34 cellular contexts compared by ENCODE assay signal in the genomic region with DNA sequence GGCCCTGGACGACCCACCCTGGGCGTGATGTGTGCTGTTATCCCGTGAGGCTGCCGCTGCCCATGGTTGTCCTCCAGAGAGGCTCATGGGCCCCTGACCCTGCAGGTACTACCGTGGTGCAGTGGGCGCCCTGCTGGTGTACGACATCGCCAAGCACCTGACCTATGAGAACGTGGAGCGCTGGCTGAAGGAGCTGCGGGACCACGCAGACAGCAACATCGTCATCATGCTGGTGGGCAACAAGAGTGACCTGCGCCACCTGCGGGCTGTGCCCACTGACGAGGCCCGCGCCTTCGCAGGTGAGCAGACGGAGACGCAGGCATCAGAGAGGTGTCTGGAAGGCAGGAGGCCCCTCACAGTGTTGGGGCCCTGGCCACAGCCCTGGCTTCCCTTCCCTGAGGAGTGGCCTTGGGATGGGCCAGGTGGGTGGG. TPM values are rescaled to one million over a fixed set of nuclear protein-coding genes. Genes with fewer than 3 reads are reported as not detected.
"Had no signal": no experiment of that assay in that cellular context is flagged by ENCODE, and none has a peak within 500 bp of the region (broad histone marks: within the 10 kb centered on the region; RNA-seq: fewer than 3 reads in every experiment).

No MANE protein-coding gene starts in this region.

- H3K9me3 ChIP-seq: adrenal gland, ascending aorta, heart left ventricle, mucosa of descending colon, upper lobe of right lung had no signal

- DNase-seq: activated CD4-positive, alpha-beta T cell treated with anti-CD3 and anti-CD28 coated beads for 48 hours; activated CD4-positive, alpha-beta T cell treated with anti-CD3 and anti-CD28 coated beads, Interleukin-2, amount 50 U/mL, for 48 hours; activated CD8-positive, alpha-beta memory T cell treated with anti-CD3 and anti-CD28 coated beads for 24 hours; activated effector memory CD4-positive, alpha-beta T cell treated with Interleukin-2 at 50 U/mL for 16 hours; activated naive CD4-positive, alpha-beta T cell treated with Interleukin-2 at 50 U/mL for 16 hours; activated naive CD8-positive, alpha-beta T cell treated with anti-CD3 and anti-CD28 coated beads for 36 hours; adrenal gland; effector memory CD8-positive, alpha-beta T cell; foreskin fibroblast; heart left ventricle; hypothalamus; immature natural killer cell; kidney; left colon; stimulated activated CD4-positive, alpha-beta T cell treated with anti-CD3 and anti-CD28 coated beads, Interleukin-12 subunit alpha, Interleukin-12 subunit beta, amount 100 ng/mL, for 4 hours; stimulated activated CD4-positive, alpha-beta T cell treated with anti-CD3 and anti-CD28 coated beads, Interleukin-4, amount 100 ng/mL, for 24 hours; stimulated activated naive CD8-positive, alpha-beta T cell treated with anti-CD3 and anti-CD28 coated beads, Interleukin-15, amount 100 ng/mL, for 72 hours; substantia nigra; T-helper 17 cell; T1000; upper lobe of right lung; WERI-Rb-1 had no signal

- H3K27ac Mint-ChIP-seq: activated naive CD8-positive, alpha-beta T cell treated with anti-CD3 and anti-CD28 coated beads for 36 hours; effector memory CD8-positive, alpha-beta T cell; immature natural killer cell; memory B cell; nephron; stimulated activated effector memory CD8-positive, alpha-beta T cell treated with anti-CD3 and anti-CD28 coated beads, Interleukin-12 subunit alpha, Interleukin-12 subunit beta, amount 100 ng/mL, for 72 hours had no signal

- H3K9me3 Mint-ChIP-seq: activated naive CD8-positive, alpha-beta T cell treated with anti-CD3 and anti-CD28 coated beads for 36 hours; brain; effector memory CD8-positive, alpha-beta T cell; immature natural killer cell; memory B cell; nephron; stimulated activated effector memory CD8-positive, alpha-beta T cell treated with anti-CD3 and anti-CD28 coated beads, Interleukin-12 subunit alpha, Interleukin-12 subunit beta, amount 100 ng/mL, for 72 hours; stimulated activated naive CD8-positive, alpha-beta T cell treated with anti-CD3 and anti-CD28 coated beads, Interleukin-15, amount 100 ng/mL, for 72 hours had no signal

- H3K4me3 ChIP-seq: adrenal gland, ascending aorta, coronary artery, heart left ventricle, mucosa of descending colon, skin epidermis, upper lobe of right lung had no signal

- ATAC-seq: activated CD4-positive, CD25-positive, alpha-beta regulatory T cell treated with anti-CD3 and anti-CD28 coated beads, Interleukin-2, amount 50 U/mL, for 24 hours; effector memory CD8-positive, alpha-beta T cell; heart left ventricle; left colon; mucosa of descending colon; sciatic nerve; stimulated activated effector memory CD8-positive, alpha-beta T cell treated with anti-CD3 and anti-CD28 coated beads, Interleukin-12 subunit alpha, Interleukin-12 subunit beta, amount 100 ng/mL, for 72 hours; stimulated activated naive CD8-positive, alpha-beta T cell treated with anti-CD3 and anti-CD28 coated beads, Interleukin-15, amount 100 ng/mL, for 72 hours; T-helper 17 cell; upper lobe of right lung had no signal

- H3K27ac ChIP-seq: adrenal gland, ascending aorta, coronary artery, heart left ventricle, parathyroid adenoma, skin epidermis, upper lobe of right lung, WERI-Rb-1 had no signal

- H2AFZ ChIP-seq: parathyroid adenoma had no signal

- H3K27me3 ChIP-seq: adrenal gland, ascending aorta, heart left ventricle, upper lobe of right lung had no signal

RNA-seq across cellular contexts. Expression of a gene that starts 38.0 kb away (rescaled TPM):
- total RNA-seq: myocyte, T-helper 17 cell had no signal
- polyA plus RNA-seq: immature natural killer cell had no signal
